Comparison of ENCODE assay signal across 23 cellular contexts in genomic region chr6:156390621-156391378, GRCh38.
DNase-seq lines count a peak whose midpoint lies in the region; ATAC-seq, FAIRE-seq and TF ChIP-seq lines count a peak whose summit lies in the region.
"Had no signal": no experiment of that assay in that cellular context is flagged by ENCODE, and none has a peak within 500 bp of the region (broad histone marks: within the 10 kb centered on the region; RNA-seq: fewer than 3 reads in every experiment).

No MANE protein-coding gene starts in this region.

- no peaks in the 10 kb centered on the region; the same call in 1 of the 2 replicates for H3K9me3 ChIP-seq in BE2C
- H3K9me3 ChIP-seq: adrenal gland, gastroesophageal sphincter, prostate gland had no signal

- H3K4me1 ChIP-seq in BE2C: peaks cover 9% of the 10 kb centered on the region; the same call in 1 of the 2 replicates
- H3K4me1 ChIP-seq: adrenal gland, gastroesophageal sphincter, prostate gland had no signal

- DNase-seq in BE2C (peak; percentile 19), GM12891 (ENCODE audit: insufficient read length, low spot score) (no peak), RPMI7951 (ENCODE audit: low read depth) (peak; percentile 51), islet precursor cell (peak; percentile 70), Right ventricle myocardium inferior (ENCODE audit: missing footprints) (no peak), amniotic stem cell (lab: John Stamatoyannopoulos, UW) (no peak)
- DNase-seq: ACHN; activated CD4-positive, alpha-beta T cell treated with anti-CD3 and anti-CD28 coated beads for 48 hours; adrenal gland; CD8-positive, alpha-beta T cell; DMS79; erythroblast; left cardiac atrium; NCI-H1105; NCI-H526; small intestine; stimulated activated CD4-positive, alpha-beta T cell treated with anti-CD3 and anti-CD28 coated beads, Interleukin-4, amount 100 ng/mL, for 4 hours; substantia nigra had no signal

- H3K4me3 ChIP-seq in BE2C (ENCODE audit: low read depth, low read length): no peak overlapping the region
- H3K4me3 ChIP-seq: adrenal gland, cardiac muscle cell, gastroesophageal sphincter, prostate gland had no signal

- no peaks in the 10 kb centered on the region for H3K36me3 ChIP-seq in BE2C
- H3K36me3 ChIP-seq: adrenal gland, cardiac muscle cell, gastroesophageal sphincter, prostate gland had no signal

- FAIRE-seq in GM12891 (lab: Jason Lieb, UNC): peak; percentile 40
- FAIRE-seq: small intestine had no signal

- ATAC-seq in Right ventricle myocardium inferior (no peak), GM19463 (IDR thresholded peaks at IDR 0.05; ENCODE audit: unreplicated experiment) (no peak)
- no peak for ATAC-seq in activated CD4-positive, CD25-positive, alpha-beta regulatory T cell treated with anti-CD3 and anti-CD28 coated beads, Interleukin-2, amount 50 U/mL, for 24 hours
- ATAC-seq: CD8-positive, alpha-beta T cell; gastroesophageal sphincter; left cardiac atrium had no signal

- no peak for TF ChIP-seq POLR2A in GM12891 (IDR thresholded peaks at IDR 0.05; ENCODE audit: low read depth, low read length)

- TF ChIP-seq CTCF in BE2C (IDR thresholded peaks at IDR 0.05; ENCODE audit: low read depth, low read length): no peak

- H3K27me3 ChIP-seq in BE2C: no peaks in the 10 kb centered on the region
- H3K27me3 ChIP-seq: adrenal gland, gastroesophageal sphincter had no signal

- intact Hi-C loops in Right ventricle myocardium inferior (cut with DNase I): no loop called here

TF ChIP-seq in GM12891, 5 proteins besides CTCF, POLR2A, EP300 and RAD21:
- no peak for TF ChIP-seq POLR2AphosphoS5 (IDR thresholded peaks at IDR 0.05; ENCODE audit: low read depth, low read length)
- TF ChIP-seq POU2F2 (IDR thresholded peaks at IDR 0.05; ENCODE audit: low read depth, low read length): no peak
- no peak for TF ChIP-seq SPI1 (IDR thresholded peaks at IDR 0.05; ENCODE audit: low read depth, low read length)
- no peak for TF ChIP-seq TAF1 (IDR thresholded peaks at IDR 0.05; ENCODE audit: low read depth, low read length)
- TF ChIP-seq PAX5 (IDR thresholded peaks at IDR 0.05; ENCODE audit: insufficient read depth, low read length, severe bottlenecking): no peak

Comparison
In these comparisons a context has a peak if more than half of its experiments do, and no peak if none do; other contexts are left out.
1. DNase-seq: peak in BE2C (single experiment), RPMI7951 (single experiment) and islet precursor cell (single experiment); none in GM12891 (single experiment), Right ventricle myocardium inferior (single experiment) and amniotic stem cell (single experiment).